ENCODE assay signal across 24 cellular contexts in the genomic region with DNA sequence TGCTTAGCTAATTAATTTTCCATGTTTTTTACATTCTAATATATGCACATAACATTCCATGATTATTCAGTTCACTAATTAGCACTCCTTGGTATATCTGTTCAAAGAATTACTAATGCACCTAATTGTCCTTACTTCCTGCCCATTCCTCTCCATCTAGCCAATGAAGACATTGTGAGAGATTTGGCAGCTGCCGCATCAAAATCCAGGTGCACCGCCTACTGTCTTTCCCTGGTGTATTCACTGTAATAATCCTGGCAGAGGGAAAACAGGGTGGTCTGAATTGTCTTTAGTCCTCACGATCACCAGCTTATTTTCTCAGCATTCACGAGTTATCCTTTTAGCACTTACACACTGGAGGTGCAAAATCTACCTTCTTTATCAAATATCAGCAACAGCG.
DNase-seq lines count a peak whose midpoint lies in the region; ATAC-seq, FAIRE-seq and TF ChIP-seq lines count a peak whose summit lies in the region.
"Had no signal": no experiment of that assay in that cellular context is flagged by ENCODE, and none has a peak within 500 bp of the region (broad histone marks: within the 10 kb centered on the region; RNA-seq: fewer than 3 reads in every experiment).

No MANE protein-coding gene starts in this region.

- no peak overlapping the region for H3K4me2 ChIP-seq in GM23338

- H3K9me3 ChIP-seq in esophagus muscularis mucosa, result no peaks in the 10 kb centered on the region

- H2AFZ ChIP-seq in GM23338, result no peak overlapping the region

- H3K4me1 ChIP-seq in GM23338 (ENCODE audit: insufficient read depth), result no peaks in the 10 kb centered on the region
- no peaks in the 10 kb centered on the region for H3K4me1 ChIP-seq in esophagus muscularis mucosa

- no peak for TF ChIP-seq POLR2A in esophagus muscularis mucosa (IDR thresholded peaks at IDR 0.05; ENCODE audit: low read depth)

- peak overlapping the region; percentile 61; the same call in 1 of the 2 replicates for H3K27ac Mint-ChIP-seq in GM23338
- H3K27ac Mint-ChIP-seq: CD14-positive monocyte; stimulated activated naive B cell treated with anti-CD40 and anti-IgM and Interleukin-4, amounts not matched to agents 10 μg/mL and 1 μg/mL and 100 μg/mL, for 72 hours had no signal

- no peaks in the 10 kb centered on the region for H4K20me1 ChIP-seq in GM23338 (replicated peaks; ENCODE audit: insufficient read depth)

- peaks cover 20% of the 10 kb centered on the region; the same call in 2 of the 3 replicates for H3K36me3 Mint-ChIP-seq in GM23338 (ENCODE audit: low read depth)
- H3K36me3 Mint-ChIP-seq: CD14-positive monocyte had no signal

- no peaks in the 10 kb centered on the region for H3K9me3 Mint-ChIP-seq in GM23338
- H3K9me3 Mint-ChIP-seq: central memory CD8-positive, alpha-beta T cell; naive thymus-derived CD4-positive, alpha-beta T cell; stimulated activated naive B cell treated with anti-CD40 and anti-IgM and Interleukin-4, amounts not matched to agents 10 μg/mL and 1 μg/mL and 100 μg/mL, for 72 hours had no signal

- H3K27me3 ChIP-seq in GM23338 (ENCODE audit: insufficient read depth), result no peaks in the 10 kb centered on the region
- H3K27me3 ChIP-seq in esophagus muscularis mucosa, result no peaks in the 10 kb centered on the region

- no peak for TF ChIP-seq CTCF in GM23338 (conservative IDR thresholded peaks at IDR 0.05; ENCODE audit: low read depth in 2 of 2)
- no peak for TF ChIP-seq CTCF in esophagus muscularis mucosa (IDR thresholded peaks at IDR 0.05)

- no peaks in the 10 kb centered on the region for H3K27me3 Mint-ChIP-seq in GM23338 (ENCODE audit: insufficient read depth, low read depth, poor library complexity)
- H3K27me3 Mint-ChIP-seq: central memory CD8-positive, alpha-beta T cell; stimulated activated naive B cell treated with anti-CD40 and anti-IgM and Interleukin-4, amounts not matched to agents 10 μg/mL and 1 μg/mL and 100 μg/mL, for 72 hours had no signal

- H3K79me2 ChIP-seq in GM23338 (replicated peaks; ENCODE audit: insufficient read depth), result no peaks in the 10 kb centered on the region

- H3K9me2 ChIP-seq in GM23338 (ENCODE audit: insufficient read depth), result no peaks in the 10 kb centered on the region

- no peak for TF ChIP-seq EP300 in esophagus muscularis mucosa (IDR thresholded peaks at IDR 0.05)

- H3K4me1 Mint-ChIP-seq in GM23338, result peaks cover 6% of the 10 kb centered on the region; the same call in 2 of the 3 replicates
- H3K4me1 Mint-ChIP-seq: CD14-positive monocyte; central memory CD8-positive, alpha-beta T cell; naive thymus-derived CD4-positive, alpha-beta T cell; stimulated activated naive B cell treated with anti-CD40 and anti-IgM and Interleukin-4, amounts not matched to agents 10 μg/mL and 1 μg/mL and 100 μg/mL, for 72 hours had no signal

- H3K27ac ChIP-seq in GM23338 (ENCODE audit: low read depth), result no peak overlapping the region
- no peak overlapping the region for H3K27ac ChIP-seq in esophagus muscularis mucosa (replicated peaks in 1 of 4)

- no peak overlapping the region for H3K4me3 ChIP-seq in GM23338
- no peak overlapping the region for H3K4me3 ChIP-seq in esophagus muscularis mucosa

- WGBS in esophagus muscularis mucosa, result 79% methylated on average over 5 of the region's 5 CpGs

- H3K4me3 Mint-ChIP-seq in GM23338, result no peak overlapping the region
- H3K4me3 Mint-ChIP-seq: CD14-positive monocyte; central memory CD8-positive, alpha-beta T cell; naive thymus-derived CD4-positive, alpha-beta T cell; stimulated activated naive B cell treated with anti-CD40 and anti-IgM and Interleukin-4, amounts not matched to agents 10 μg/mL and 1 μg/mL and 100 μg/mL, for 72 hours had no signal

- intact Hi-C loops in esophagus muscularis mucosa (cut with DNase I), result no loop called here

- 0 out of 2 replicates have a peak, but pooled peaks cover 8% of the 10 kb centered on the region for H3K36me3 ChIP-seq in GM23338 (ENCODE audit: insufficient read depth)
- no peaks in the 10 kb centered on the region for H3K36me3 ChIP-seq in esophagus muscularis mucosa

- H3F3A ChIP-seq in GM23338 (replicated peaks; ENCODE audit: low read depth), result no peaks in the 10 kb centered on the region

- FAIRE-seq in frontal cortex (lab: Jason Lieb, UNC) (no peak), HTR-8/SVneo (lab: Jason Lieb, UNC) (no peak)
- FAIRE-seq: GM18507 had no signal

- ATAC-seq in GM23338, result no peak
- no peak for ATAC-seq in HG02840 (IDR thresholded peaks at IDR 0.05; ENCODE audit: low FRiP score, unreplicated experiment)
- ATAC-seq: naive thymus-derived CD4-positive, alpha-beta T cell; stimulated activated naive B cell treated with anti-CD40 and anti-IgM and Interleukin-4, amounts not matched to agents 10 μg/mL and 1 μg/mL and 100 μg/mL, for 72 hours had no signal

- DNase-seq in GM23338 (ENCODE audit: low spot score), result peak; percentile 19
- DNase-seq in NCI-H2081 (lab: John Stamatoyannopoulos, UW), result peak; percentile 54 to 84
- DNase-seq in NCI-H748 (lab: John Stamatoyannopoulos, UW; ENCODE audit: unreplicated experiment), result peak; percentile 93
- DNase-seq in esophagus muscularis mucosa (ENCODE audit: extremely low spot score), result peak; percentile 21
- DNase-seq in activated CD8-positive, alpha-beta memory T cell treated with anti-CD3 and anti-CD28 coated beads, Interleukin-2, amount 50 U/mL, for 48 hours, result no peak
- DNase-seq in frontal cortex (ENCODE audit: low spot score in 2 of 2), result no peak
- DNase-seq in HTR-8/SVneo (ENCODE audit: insufficient read length, low spot score), result no peak
- DNase-seq: activated CD4-positive, alpha-beta T cell treated with anti-CD3 and anti-CD28 coated beads for 4 hours; activated CD8-positive, alpha-beta memory T cell treated with anti-CD3 and anti-CD28 coated beads for 24 hours; activated effector memory CD4-positive, alpha-beta T cell treated with anti-CD3 and anti-CD28 coated beads, Interleukin-2, amount 50 U/mL, for 16 hours; activated T-cell treated with anti-CD3 and anti-CD28 coated beads, Interleukin-2, amount 50 U/mL, for 1 hour; Calu3; mesenchymal stem cell; MM.1S; naive thymus-derived CD4-positive, alpha-beta T cell; NCI-H187; NCI-H524 treated with DMSO at 0.1 percent for 48 hours; nucleus accumbens; stimulated activated CD4-positive, alpha-beta T cell treated with anti-CD3 and anti-CD28 coated beads, Interleukin-4, amount 100 ng/mL, for 4 hours; stimulated activated naive B cell treated with anti-CD40 and anti-IgM and Interleukin-4, amounts not matched to agents 10 μg/mL and 1 μg/mL and 100 μg/mL, for 72 hours had no signal

TF ChIP-seq in GM23338, 12 proteins besides CTCF, POLR2A, EP300 and RAD21 (continues in another document):
- TF ChIP-seq NANOG (IDR thresholded peaks at IDR 0.05; ENCODE audit: borderline replicate concordance), result no peak
- no peak for TF ChIP-seq ZNF114 (CRISPR knock-in tag; IDR thresholded peaks at IDR 0.05)
- TF ChIP-seq POLR2AphosphoS5 (IDR thresholded peaks at IDR 0.05; ENCODE audit: low read depth), result no peak
- no peak for TF ChIP-seq JUNB (IDR thresholded peaks at IDR 0.05; ENCODE audit: unreplicated experiment)
- TF ChIP-seq EZH2 (IDR thresholded peaks at IDR 0.05; ENCODE audit: low read depth, unreplicated experiment), result no peak
- TF ChIP-seq CREB1 (CRISPR knock-in tag; IDR thresholded peaks at IDR 0.05; ENCODE audit: low read depth), result no peak

Comparison
In these comparisons a context has a peak if more than half of its experiments do, and no peak if none do; other contexts are left out.
1. DNase-seq: peak in GM23338 (single experiment), NCI-H2081 (2 of 2), NCI-H748 (single experiment) and esophagus muscularis mucosa (single experiment); none in activated CD8-positive, alpha-beta memory T cell treated with anti-CD3 and anti-CD28 coated beads, Interleukin-2, amount 50 U/mL, for 48 hours (single experiment), frontal cortex (0 of 2) and HTR-8/SVneo (single experiment).